16 cellular contexts compared by ENCODE assay signal in genomic region chr5:150660108-150660831, GRCh38. TPM values are rescaled to one million over a fixed set of nuclear protein-coding genes. Genes with fewer than 3 reads are reported as not detected.
A peak's percentile ranks its signal among the peaks of the same experiment; 100 is the strongest.
DNase-seq lines count a peak whose midpoint lies in the region; ATAC-seq and TF ChIP-seq lines count a peak whose summit lies in the region.
"Had no signal": no experiment of that assay in that cellular context is flagged by ENCODE, and none has a peak within 500 bp of the region (broad histone marks: within the 10 kb centered on the region; RNA-seq: fewer than 3 reads in every experiment).

No MANE protein-coding gene starts in this region.

- H3K9me3 Mint-ChIP-seq in activated naive CD4-positive, alpha-beta T cell treated with anti-CD3 and anti-CD28 coated beads, Interleukin-2, amount 10 ng/mL, durations not matched to agents 7 days and 5 days, result no peaks in the 10 kb centered on the region

- no peak overlapping the region for H2BK15ac ChIP-seq in neuronal stem cell (ENCODE audit: low read length)

- intact Hi-C loops in left cardiac atrium (cut with DNase I) (no loop called here), dorsolateral prefrontal cortex (cut with DNase I) (no loop called here)

- no peak overlapping the region for H2BK12ac ChIP-seq in neuronal stem cell (ENCODE audit: low read length)

- H3K36me3 Mint-ChIP-seq in activated naive CD4-positive, alpha-beta T cell treated with anti-CD3 and anti-CD28 coated beads, Interleukin-2, amount 10 ng/mL, durations not matched to agents 7 days and 5 days, result no peaks in the 10 kb centered on the region

- H3K27me3 ChIP-seq in neuronal stem cell (ENCODE audit: control insufficient read depth in 3 of 3, insufficient read depth in 3 of 3, low read depth in 1 of 3, low read length in 3 of 3), result peaks cover 0 to 71% (median 0%) of the 10 kb centered on the region in 3 experiments
- H3K27me3 ChIP-seq in dorsolateral prefrontal cortex, result peaks cover 0 to 3% (median 0%) of the 10 kb centered on the region in 45 donors
- H3K27me3 ChIP-seq: testis had no signal

- H3K4me2 ChIP-seq in neuronal stem cell (ENCODE audit: insufficient read depth, low read length, poor library complexity, severe bottlenecking), result no peak overlapping the region

- peaks cover 37% of the 10 kb centered on the region for H3K27me3 Mint-ChIP-seq in activated naive CD4-positive, alpha-beta T cell treated with anti-CD3 and anti-CD28 coated beads, Interleukin-2, amount 10 ng/mL, durations not matched to agents 7 days and 5 days

- no peak overlapping the region for H3K23ac ChIP-seq in neuronal stem cell (ENCODE audit: low read depth, low read length, poor library complexity)

- no peak overlapping the region for H3K4me3 Mint-ChIP-seq in activated naive CD4-positive, alpha-beta T cell treated with anti-CD3 and anti-CD28 coated beads, Interleukin-2, amount 10 ng/mL, durations not matched to agents 7 days and 5 days

- peak; percentile 10 for DNase-seq in activated naive CD4-positive, alpha-beta T cell treated with anti-CD3 and anti-CD28 coated beads, Interleukin-2, amount 10 ng/mL, durations not matched to agents 7 days and 5 days
- no peak for DNase-seq in activated naive CD4-positive, alpha-beta T cell (lab: John Stamatoyannopoulos, UW)
- DNase-seq in left cardiac atrium (peak; percentile 20), neuronal stem cell (ENCODE audit: low spot score) (no peak), ureter (ENCODE audit: low spot score) (peak; percentile 43), dorsolateral prefrontal cortex (no peak)
- DNase-seq: activated CD4-positive, alpha-beta T cell treated with anti-CD3 and anti-CD28 coated beads, Interleukin-2, amount 50 U/mL, for 4 hours; cortex of kidney; hippocampal formation; NCI-H1417; stimulated activated CD4-positive, alpha-beta T cell treated with anti-CD3 and anti-CD28 coated beads, Interleukin-1b, Interleukin-23, amount 100 ng/mL, for 48 hours had no signal

- no peak overlapping the region for H4K91ac ChIP-seq in neuronal stem cell (ENCODE audit: low read depth, low read length, poor library complexity)

- no peak overlapping the region for H3K14ac ChIP-seq in neuronal stem cell (ENCODE audit: low read length)

- peak overlapping the region; percentile 76 for H3K18ac ChIP-seq in neuronal stem cell (ENCODE audit: low read length)

- H3K36me3 ChIP-seq in neuronal stem cell (replicated peaks in 1 of 2; ENCODE audit: control insufficient read depth in 2 of 2, insufficient read depth in 2 of 2, low read length in 2 of 2), result no peaks in the 10 kb centered on the region

- H3K27ac Mint-ChIP-seq in activated naive CD4-positive, alpha-beta T cell treated with anti-CD3 and anti-CD28 coated beads, Interleukin-2, amount 10 ng/mL, durations not matched to agents 7 days and 5 days, result no peak overlapping the region

- H4K8ac ChIP-seq in neuronal stem cell (ENCODE audit: low read depth, low read length), result no peak overlapping the region

- H3K9me3 ChIP-seq in neuronal stem cell (replicated peaks in 1 of 2; ENCODE audit: control insufficient read depth in 2 of 2, insufficient read depth in 1 of 2, low read depth in 1 of 2, low read length in 2 of 2), result no peaks in the 10 kb centered on the region
- H3K9me3 ChIP-seq: testis had no signal

- peak overlapping the region; percentile 85 for H2AK5ac ChIP-seq in neuronal stem cell (ENCODE audit: low read depth, low read length)

- ATAC-seq in left cardiac atrium (no peak), GM19395 (IDR thresholded peaks at IDR 0.05; ENCODE audit: unreplicated experiment) (no peak), HG02642 (IDR thresholded peaks at IDR 0.05; ENCODE audit: poor library complexity, unreplicated experiment) (no peak)

- peak overlapping the region; percentile 38 for H3K27ac ChIP-seq in neuronal stem cell (replicated peaks; ENCODE audit: low read length)
- no peak overlapping the region for H3K27ac ChIP-seq in dorsolateral prefrontal cortex

- H3K79me1 ChIP-seq in neuronal stem cell (ENCODE audit: low read depth, low read length), result no peaks in the 10 kb centered on the region

- H2BK5ac ChIP-seq in neuronal stem cell (ENCODE audit: low read length), result no peak overlapping the region

- H2BK120ac ChIP-seq in neuronal stem cell (ENCODE audit: low read depth, low read length), result no peak overlapping the region

- no peak overlapping the region for H3K4ac ChIP-seq in neuronal stem cell (ENCODE audit: low read length)

- H3K4me3 ChIP-seq in neuronal stem cell (ENCODE audit: low read length in 2 of 2) (no peak overlapping the region), dorsolateral prefrontal cortex (no peak overlapping the region)

- WGBS in neuronal stem cell (ENCODE audit: extremely low coverage in 2 of 2, insufficient read length in 2 of 2, insufficient replicate concordance in 1 of 2), 2 donors, result no CpG with 5 or more reads among the region's 4 CpGs

- peak overlapping the region; percentile 73 for H3K9ac ChIP-seq in neuronal stem cell (ENCODE audit: low read depth, low read length, poor library complexity)

- H3K4me1 ChIP-seq in neuronal stem cell (ENCODE audit: control insufficient read depth in 2 of 2, insufficient read depth in 1 of 2, low read depth in 1 of 2, low read length in 2 of 2), result peaks cover 5 to 19% of the 10 kb centered on the region in 2 donors

- peaks cover 10% of the 10 kb centered on the region for H3K4me1 Mint-ChIP-seq in activated naive CD4-positive, alpha-beta T cell treated with anti-CD3 and anti-CD28 coated beads, Interleukin-2, amount 10 ng/mL, durations not matched to agents 7 days and 5 days

- CTCF ChIA-PET in activated naive CD4-positive, alpha-beta T cell treated with anti-CD3 and anti-CD28 coated beads, Interleukin-2, amount 10 ng/mL, durations not matched to agents 7 days and 5 days (lab: Charles Lee), result interaction anchor here (1.5 to 1.6 kb wide), 2 partner anchors 20 to 98 kb away, joined by 4 to 5 read pairs; no protein-coding TSS in a partner anchor

- TF ChIP-seq CTCF in dorsolateral prefrontal cortex (IDR thresholded peaks at IDR 0.05 in 54 of 56, conservative IDR thresholded peaks at IDR 0.05 in 2 of 56; ENCODE audit: low read depth in 1 of 56, partially characterized antibody in 56 of 56), result no peak

- no peak overlapping the region for H2AFZ ChIP-seq in neuronal stem cell (ENCODE audit: low read length)

RNA-seq across cellular contexts. Expression of gene MYOZ3, which starts 0.8 kb away (rescaled TPM):
- total RNA-seq in left cardiac atrium (1 to 10 TPM; 2.9 to 3.0 TPM), ureter (2.6 TPM), dorsolateral prefrontal cortex (1 to 10 TPM in 119 of 120 experiments, under 1 TPM in 1; 0.60 to 9.2 (median 3.8) TPM)
- 0.57 TPM for polyA plus RNA-seq in neuronal stem cell (2013, experiment 1 of 2)
- polyA plus RNA-seq in neuronal stem cell (2013, experiment 2 of 2), result 0.47 TPM
- total RNA-seq: NCI-H460, SK-MEL-5 had no signal

RNA-seq across cellular contexts. Expression of gene SYNPO, which starts 19.8 kb away (rescaled TPM):
- total RNA-seq in left cardiac atrium, result 100 to 1,000 TPM; 503 to 769 TPM
- 3.8 TPM for polyA plus RNA-seq in neuronal stem cell (2013, experiment 1 of 2)
- 3.2 TPM for polyA plus RNA-seq in neuronal stem cell (2013, experiment 2 of 2)
- 73.9 TPM for total RNA-seq in ureter
- total RNA-seq in dorsolateral prefrontal cortex, result 100 to 1,000 TPM in 116 of 120 experiments, 10 to 100 TPM in 4; 47.3 to 302 (median 180) TPM
- total RNA-seq: SK-MEL-5 had no signal

RNA-seq across cellular contexts. Expression of gene RBM22, which starts 40.6 kb away (rescaled TPM):
- total RNA-seq in left cardiac atrium (10 to 100 TPM; 27.2 to 28.2 TPM), ureter (44.6 TPM), dorsolateral prefrontal cortex (10 to 100 TPM; 36.7 to 64.8 (median 47.0) TPM)
- 47.8 TPM for polyA plus RNA-seq in neuronal stem cell (2013, experiment 1 of 2)
- polyA plus RNA-seq in neuronal stem cell (2013, experiment 2 of 2), result 48.0 TPM

Comparison
In these comparisons a context has a peak if more than half of its experiments do, and no peak if none do; other contexts are left out.
1. DNase-seq: peak in activated naive CD4-positive, alpha-beta T cell treated with anti-CD3 and anti-CD28 coated beads, Interleukin-2, amount 10 ng/mL, durations not matched to agents 7 days and 5 days (single experiment), left cardiac atrium (single experiment) and ureter (single experiment); none in activated naive CD4-positive, alpha-beta T cell (0 of 4), neuronal stem cell (single experiment) and dorsolateral prefrontal cortex (0 of 10).